9 cellular contexts compared by ENCODE assay signal in genomic region chr4:151798678-151799416, GRCh38.
DNase-seq lines count a peak whose midpoint lies in the region; ATAC-seq and TF ChIP-seq lines count a peak whose summit lies in the region.
"Had no signal": no experiment of that assay in that cellular context is flagged by ENCODE, and none has a peak within 500 bp of the region (broad histone marks: within the 10 kb centered on the region; RNA-seq: fewer than 3 reads in every experiment).

No MANE protein-coding gene starts in this region.

- no peak overlapping the region for H3K4me3 ChIP-seq in KMS-11 (IDR thresholded peaks at IDR 0.05; ENCODE audit: insufficient read depth, low read depth, low read length)
- no peak overlapping the region for H3K4me3 ChIP-seq in skin epidermis
- H3K4me3 ChIP-seq: gastrocnemius medialis had no signal

- H3K36me3 ChIP-seq in KMS-11 (ENCODE audit: insufficient read depth), result no peaks in the 10 kb centered on the region
- H3K36me3 ChIP-seq: gastrocnemius medialis had no signal

- H2AFZ ChIP-seq in KMS-11 (ENCODE audit: low read depth), result 0 out of 2 replicates have a peak overlapping the region, but pooled peaks have one; percentile 9

- no peak overlapping the region for H3K9ac ChIP-seq in KMS-11

- H3K4me1 ChIP-seq in KMS-11 (ENCODE audit: low read depth, poor library complexity, severe bottlenecking), result peaks cover 16% of the 10 kb centered on the region
- H3K4me1 ChIP-seq: gastrocnemius medialis had no signal

- H4K20me1 ChIP-seq in KMS-11 (ENCODE audit: insufficient read depth), result no peaks in the 10 kb centered on the region

- peak overlapping the region; percentile 10; the same call in 1 of the 2 replicates for H3K4me2 ChIP-seq in KMS-11

- no peaks in the 10 kb centered on the region for H3K27me3 ChIP-seq in KMS-11 (ENCODE audit: insufficient read depth, low read depth)
- H3K27me3 ChIP-seq: gastrocnemius medialis had no signal

- DNase-seq in NOMO-1 treated with DMSO at 0.1 percent for 48 hours (lab: John Stamatoyannopoulos, UW; ENCODE audit: unreplicated experiment), result peak; percentile 69
- DNase-seq in NOMO-1 treated with dmso at 0.1 percent for 144 hours (lab: John Stamatoyannopoulos, UW; ENCODE audit: unreplicated experiment), result no peak
- DNase-seq in DMS79 (lab: John Stamatoyannopoulos, UW), result no peak
- DNase-seq in iPS-NIHi11 (ENCODE audit: low spot score), result no peak
- DNase-seq in T-helper 9 cell, result no peak
- DNase-seq: gastrocnemius medialis had no signal

- no peak overlapping the region for H3K27ac ChIP-seq in KMS-11
- H3K27ac ChIP-seq in skin epidermis, result peak overlapping the region in 12 of 21 experiments; percentile 3 to 72 (median 24)
- H3K27ac ChIP-seq: gastrocnemius medialis had no signal

- ATAC-seq in HG02642 (IDR thresholded peaks at IDR 0.05; ENCODE audit: poor library complexity, unreplicated experiment), result peak; percentile 83
- ATAC-seq: gastrocnemius medialis had no signal

- no peaks in the 10 kb centered on the region for H3K79me2 ChIP-seq in KMS-11 (ENCODE audit: insufficient read depth, low read depth)

- no peak for TF ChIP-seq CTCF in KMS-11 (conservative IDR thresholded peaks at IDR 0.05; ENCODE audit: low read depth, low read length)
